Comparison of ENCODE assay signal across 8 cellular contexts in the genomic region with DNA sequence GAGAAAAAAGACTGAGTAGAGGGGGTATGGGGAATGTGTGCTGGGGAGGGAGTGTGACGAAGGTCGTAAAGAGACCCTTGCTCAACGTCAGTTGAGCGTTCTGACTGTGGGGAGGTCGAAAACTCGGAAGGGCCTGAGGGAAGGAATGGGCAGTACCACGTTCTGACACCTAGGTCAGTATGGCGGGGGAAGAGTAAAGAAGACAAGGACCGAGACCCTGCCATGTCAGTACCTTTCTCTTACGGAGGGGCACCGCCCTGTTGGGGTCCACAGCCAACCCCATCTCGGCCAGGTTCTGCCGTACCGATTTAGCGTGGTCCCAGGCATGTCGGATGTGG. TPM values are rescaled to one million over a fixed set of nuclear protein-coding genes. Genes with fewer than 3 reads are reported as not detected.
DNase-seq lines count a peak whose midpoint lies in the region; ATAC-seq and TF ChIP-seq lines count a peak whose summit lies in the region.

No MANE protein-coding gene starts in this region.

- no peaks in the 10 kb centered on the region for H3K27me3 ChIP-seq in Peyer's patch
- no peaks in the 10 kb centered on the region for H3K27me3 ChIP-seq in naive thymus-derived CD4-positive, alpha-beta T cell (ENCODE audit: control insufficient read depth in 2 of 2, insufficient read depth in 2 of 2, low read length in 2 of 2)

- no peaks in the 10 kb centered on the region for H3K9me3 Mint-ChIP-seq in effector memory CD8-positive, alpha-beta T cell
- H3K9me3 Mint-ChIP-seq in naive thymus-derived CD4-positive, alpha-beta T cell = peaks cover 0 to 1% (median 0%) of the 10 kb centered on the region in 11 donors

- POLR2A ChIA-PET in naive thymus-derived CD4-positive, alpha-beta T cell (lab: Charles Lee) = interaction anchor here (0.6 to 4.8 kb wide), 5 partner anchors 20 to 901 kb away, joined by 3 to 53 read pairs (median 5); a partner anchor contains a TSS

- peak overlapping the region; percentile 89 to 94 for H3K27ac Mint-ChIP-seq in effector memory CD8-positive, alpha-beta T cell
- H3K27ac Mint-ChIP-seq in naive thymus-derived CD4-positive, alpha-beta T cell = peak overlapping the region; percentile 91 to 100 (median 98)

- peak overlapping the region; percentile 86 to 98 (median 95) for H3K27ac ChIP-seq in Peyer's patch
- H3K27ac ChIP-seq in naive thymus-derived CD4-positive, alpha-beta T cell (ENCODE audit: low read depth, low read length) = peak overlapping the region; percentile 93

- intact Hi-C loops in naive thymus-derived CD4-positive, alpha-beta T cell (cut with micrococcal nuclease) = loop anchor here (1.0 to 10.0 kb wide), 7 partner anchors 23 to 963 kb away; a partner anchor contains a TSS

- no peak for TF ChIP-seq CTCF in Peyer's patch (IDR thresholded peaks at IDR 0.05)

- H3K4me3 ChIP-seq in Peyer's patch = peak overlapping the region; percentile 51 to 92 (median 73)
- peak overlapping the region; percentile 95 for H3K4me3 ChIP-seq in naive thymus-derived CD4-positive, alpha-beta T cell (ENCODE audit: low read length)

- no peak for ATAC-seq in effector memory CD8-positive, alpha-beta T cell (replicated peaks)
- ATAC-seq in naive thymus-derived CD4-positive, alpha-beta T cell = no peak
- no peak for ATAC-seq in HG03095 (IDR thresholded peaks at IDR 0.05; ENCODE audit: unreplicated experiment)

- no peak for TF ChIP-seq POLR2A in Peyer's patch (IDR thresholded peaks at IDR 0.05)

- H3K4me3 Mint-ChIP-seq in effector memory CD8-positive, alpha-beta T cell = peak overlapping the region; percentile 94 to 95
- H3K4me3 Mint-ChIP-seq in naive thymus-derived CD4-positive, alpha-beta T cell = peak overlapping the region; percentile 94 to 100 (median 99)

- H3K27me3 Mint-ChIP-seq in effector memory CD8-positive, alpha-beta T cell = no peaks in the 10 kb centered on the region
- H3K27me3 Mint-ChIP-seq in naive thymus-derived CD4-positive, alpha-beta T cell = no peaks in the 10 kb centered on the region

- peaks cover 23 to 29% of the 10 kb centered on the region in 2 donors for H3K4me1 Mint-ChIP-seq in effector memory CD8-positive, alpha-beta T cell (ENCODE audit: low read depth in 2 of 2)
- H3K4me1 Mint-ChIP-seq in naive thymus-derived CD4-positive, alpha-beta T cell = peaks cover 14 to 42% (median 35%) of the 10 kb centered on the region in 7 donors

- H3K9me3 ChIP-seq in Peyer's patch = no peaks in the 10 kb centered on the region
- H3K9me3 ChIP-seq in naive thymus-derived CD4-positive, alpha-beta T cell (ENCODE audit: control insufficient read depth in 2 of 3, low read length in 3 of 3) = no peaks in the 10 kb centered on the region

- peaks cover 52% of the 10 kb centered on the region for H3K36me3 Mint-ChIP-seq in effector memory CD8-positive, alpha-beta T cell (ENCODE audit: insufficient read depth)
- H3K36me3 Mint-ChIP-seq in naive thymus-derived CD4-positive, alpha-beta T cell = peaks cover 3 to 19% (median 5%) of the 10 kb centered on the region in 5 donors

- CTCF ChIA-PET in naive thymus-derived CD4-positive, alpha-beta T cell (lab: Charles Lee) = interaction anchor here (1.3 kb wide), 1 partner anchor 148 kb away, joined by 4 read pairs; no protein-coding TSS in a partner anchor

- DNase-seq in SIG-M5 treated with dmso at 0.1 percent for 504 hours (lab: John Stamatoyannopoulos, UW; ENCODE audit: unreplicated experiment) (peak; percentile 40), SIG-M5 (lab: John Stamatoyannopoulos, UW) (no peak), Peyer's patch (no peak), NCI-H187 (lab: John Stamatoyannopoulos, UW) (no peak)
- DNase-seq in effector memory CD8-positive, alpha-beta T cell = peak in 1 of 3 experiments; percentile 9
- DNase-seq in naive thymus-derived CD4-positive, alpha-beta T cell = no peak
- DNase-seq in stimulated activated naive CD4-positive, alpha-beta T cell (lab: John Stamatoyannopoulos, UW) = no peak

- H3K4me1 ChIP-seq in Peyer's patch = peaks cover 0 to 21% (median 7%) of the 10 kb centered on the region in 4 donors
- H3K4me1 ChIP-seq in naive thymus-derived CD4-positive, alpha-beta T cell (ENCODE audit: control insufficient read depth in 2 of 2, insufficient read depth in 2 of 2, low read length in 2 of 2) = peaks cover 18% of the 10 kb centered on the region in 2 donors

- peaks cover 0 to 54% (median 0%) of the 10 kb centered on the region in 3 donors for H3K36me3 ChIP-seq in Peyer's patch
- peaks cover 0 to 43% (median 5%) of the 10 kb centered on the region in 3 experiments for H3K36me3 ChIP-seq in naive thymus-derived CD4-positive, alpha-beta T cell (ENCODE audit: control insufficient read depth in 2 of 3, insufficient read depth in 3 of 3, low read length in 3 of 3)

RNA-seq across cellular contexts. Expression of a gene that starts 0.4 kb away (rescaled TPM):
- total RNA-seq in Peyer's patch = 1 to 10 TPM; 7.5 to 8.4 (median 8.2) TPM
- 10 to 100 TPM; 12.8 to 35.3 (median 22.2) TPM for total RNA-seq in naive thymus-derived CD4-positive, alpha-beta T cell
- 10 to 100 TPM; 26.9 to 42.2 TPM for polyA plus RNA-seq in naive thymus-derived CD4-positive, alpha-beta T cell

RNA-seq across cellular contexts. Expression of a gene that starts 0.6 kb away (rescaled TPM):
- total RNA-seq in Peyer's patch = 100 to 1,000 TPM in 3 of 4 donors, 10 to 100 TPM in 1; 92.4 to 168 (median 140) TPM
- total RNA-seq in naive thymus-derived CD4-positive, alpha-beta T cell = 100 to 1,000 TPM in 3 of 5 experiments, 10 to 100 TPM in 2; 86.8 to 124 (median 112) TPM
- 100 to 1,000 TPM; 223 to 282 TPM for polyA plus RNA-seq in naive thymus-derived CD4-positive, alpha-beta T cell

RNA-seq across cellular contexts. Expression of a gene that starts 22.7 kb away (rescaled TPM):
- 1 to 10 TPM in 3 of 4 donors, under 1 TPM in 1; 0.53 to 6.2 (median 2.5) TPM for total RNA-seq in Peyer's patch
- 10 to 100 TPM in 3 of 5 experiments, 1 to 10 TPM in 2; 8.7 to 15.9 (median 12.4) TPM for total RNA-seq in naive thymus-derived CD4-positive, alpha-beta T cell
- 1 to 10 TPM; 1.0 to 2.2 TPM for polyA plus RNA-seq in naive thymus-derived CD4-positive, alpha-beta T cell

RNA-seq across cellular contexts. Expression of a gene that starts 26.4 kb away (rescaled TPM):
- total RNA-seq in Peyer's patch = 10 to 100 TPM; 77.6 to 96.5 (median 83.3) TPM
- total RNA-seq in naive thymus-derived CD4-positive, alpha-beta T cell = 10 to 100 TPM; 59.4 to 76.6 (median 65.9) TPM
- 10 to 100 TPM; 43.1 to 53.3 TPM for polyA plus RNA-seq in naive thymus-derived CD4-positive, alpha-beta T cell

RNA-seq across cellular contexts. Expression of a gene that starts 28.4 kb away (rescaled TPM):
- 100 to 1,000 TPM in 3 of 4 donors, 10 to 100 TPM in 1; 87.5 to 211 (median 196) TPM for total RNA-seq in Peyer's patch
- total RNA-seq in naive thymus-derived CD4-positive, alpha-beta T cell = 10 to 100 TPM; 30.6 to 67.2 (median 63.8) TPM
- 10 to 100 TPM; 73.6 to 90.9 TPM for polyA plus RNA-seq in naive thymus-derived CD4-positive, alpha-beta T cell
